16 cellular contexts compared by ENCODE assay signal in genomic region chr20:48599106-48599747, GRCh38.
DNase-seq lines count a peak whose midpoint lies in the region; ATAC-seq, FAIRE-seq and TF ChIP-seq lines count a peak whose summit lies in the region.
"Had no signal": no experiment of that assay in that cellular context is flagged by ENCODE, and none has a peak within 500 bp of the region (broad histone marks: within the 10 kb centered on the region; RNA-seq: fewer than 3 reads in every experiment).

No MANE protein-coding gene starts in this region.

- no peak for TF ChIP-seq RAD21 in A549 (conservative IDR thresholded peaks at IDR 0.05 in 1 of 2, IDR thresholded peaks at IDR 0.05 in 1 of 2)

- H3K9me3 Mint-ChIP-seq in WTC11 (peaks cover 9% of the 10 kb centered on the region), nephron progenitor cell (peaks cover 10% of the 10 kb centered on the region)
- H3K9me3 Mint-ChIP-seq in stimulated activated naive B cell treated with anti-CD40 and anti-IgM and Interleukin-4, amounts not matched to agents 10 μg/mL and 1 μg/mL and 100 μg/mL, for 72 hours, result peaks cover 0 to 4% of the 10 kb centered on the region in 2 donors
- no peaks in the 10 kb centered on the region for H3K9me3 Mint-ChIP-seq in stimulated activated memory B cell treated with anti-CD40 and anti-IgM and Interleukin-4, amounts not matched to agents 10 μg/mL and 1 μg/mL and 100 μg/mL, for 72 hours
- H3K9me3 Mint-ChIP-seq: CD4-positive, alpha-beta T cell had no signal

- H3K36me3 Mint-ChIP-seq in WTC11 (no peaks in the 10 kb centered on the region), nephron progenitor cell (ENCODE audit: low read depth) (no peaks in the 10 kb centered on the region)
- no peaks in the 10 kb centered on the region for H3K36me3 Mint-ChIP-seq in stimulated activated naive B cell treated with anti-CD40 and anti-IgM and Interleukin-4, amounts not matched to agents 10 μg/mL and 1 μg/mL and 100 μg/mL, for 72 hours
- H3K36me3 Mint-ChIP-seq in stimulated activated memory B cell treated with anti-CD40 and anti-IgM and Interleukin-4, amounts not matched to agents 10 μg/mL and 1 μg/mL and 100 μg/mL, for 72 hours, result no peaks in the 10 kb centered on the region

- H3K4me1 ChIP-seq in A549 (no peaks in the 10 kb centered on the region), prostate gland (replicated peaks) (peaks cover 2% of the 10 kb centered on the region)

- DNase-seq in A549 (ENCODE audit: low read depth in 1 of 2, low spot score in 1 of 2) (no peak), HTR-8/SVneo (ENCODE audit: insufficient read length, low spot score) (no peak), WTC11 (ENCODE audit: low spot score) (peak; percentile 4), nephron progenitor cell (no peak), nucleus accumbens (lab: John Stamatoyannopoulos, UW) (no peak), prostate gland (ENCODE audit: low spot score) (no peak)
- DNase-seq in stimulated activated naive B cell treated with anti-CD40 and anti-IgM and Interleukin-4, amounts not matched to agents 10 μg/mL and 1 μg/mL and 100 μg/mL, for 72 hours, result no peak
- DNase-seq: CD4-positive, alpha-beta T cell; DMS53; MM.1S; NCI-H1105 treated with DMSO at 0.1 percent for 48 hours; NCI-H1694 treated with DMSO at 0.1 percent for 48 hours; NCI-H446; OCI-M1 had no signal

- H3K9me3 ChIP-seq in A549, result peaks cover 9% of the 10 kb centered on the region; the same call in 2 of the 3 replicates
- no peaks in the 10 kb centered on the region for H3K9me3 ChIP-seq in prostate gland

- H3K27ac ChIP-seq in A549, result no peak overlapping the region
- no peak overlapping the region for H3K27ac ChIP-seq in prostate gland

- ATAC-seq in A549 (no peak), WTC11 (no peak)
- ATAC-seq in stimulated activated naive B cell treated with anti-CD40 and anti-IgM and Interleukin-4, amounts not matched to agents 10 μg/mL and 1 μg/mL and 100 μg/mL, for 72 hours (replicated peaks), result no peak
- no peak for ATAC-seq in stimulated activated memory B cell treated with anti-CD40 and anti-IgM and Interleukin-4, amounts not matched to agents 10 μg/mL and 1 μg/mL and 100 μg/mL, for 72 hours

- H3K4me3 ChIP-seq in A549 (no peak overlapping the region), prostate gland (no peak overlapping the region)

- H3K4me2 ChIP-seq in A549, result no peak overlapping the region

- no peak for FAIRE-seq in A549 (lab: Jason Lieb, UNC)
- FAIRE-seq in HTR-8/SVneo (lab: Jason Lieb, UNC), result peak; percentile 36
- FAIRE-seq: GM19239 had no signal

- intact Hi-C loops in prostate gland (cut with DNase I), result loop anchor here (10.0 kb wide), 1 partner anchor 674 kb away; no protein-coding TSS in a partner anchor

- POLR2A ChIA-PET in A549 (lab: Yijun Ruan, JAX), result no interaction called here
- POLR2A ChIA-PET in WTC11 (lab: Charles Lee), result no interaction called here

- WGBS in A549 (ENCODE audit: missing lambda C conversion rate), result 7% methylated on average over 3 of the region's 7 CpGs
- WGBS in prostate gland, result 88% methylated on average over 7 of the region's 7 CpGs

- CTCF ChIA-PET in A549 (lab: Yijun Ruan, JAX) (no interaction called here), WTC11 (lab: Charles Lee) (no interaction called here)

- H3K27me3 ChIP-seq in prostate gland (replicated peaks; ENCODE audit: insufficient read depth), result no peaks in the 10 kb centered on the region

- TF ChIP-seq POLR2A in A549 (IDR thresholded peaks at IDR 0.05; ENCODE audit: low read length), result no peak
- no peak for TF ChIP-seq POLR2A in prostate gland (IDR thresholded peaks at IDR 0.05)

- H3K4me3 Mint-ChIP-seq in WTC11 (no peak overlapping the region), nephron progenitor cell (no peak overlapping the region)
- no peak overlapping the region for H3K4me3 Mint-ChIP-seq in stimulated activated naive B cell treated with anti-CD40 and anti-IgM and Interleukin-4, amounts not matched to agents 10 μg/mL and 1 μg/mL and 100 μg/mL, for 72 hours
- H3K4me3 Mint-ChIP-seq in stimulated activated memory B cell treated with anti-CD40 and anti-IgM and Interleukin-4, amounts not matched to agents 10 μg/mL and 1 μg/mL and 100 μg/mL, for 72 hours, result no peak overlapping the region
- H3K4me3 Mint-ChIP-seq: CD4-positive, alpha-beta T cell had no signal

- no peak for TF ChIP-seq EP300 in A549 (IDR thresholded peaks at IDR 0.05)

- H3K27ac Mint-ChIP-seq in WTC11, result no peak overlapping the region
- H3K27ac Mint-ChIP-seq in nephron progenitor cell, result peak overlapping the region; percentile 93
- H3K27ac Mint-ChIP-seq in stimulated activated naive B cell treated with anti-CD40 and anti-IgM and Interleukin-4, amounts not matched to agents 10 μg/mL and 1 μg/mL and 100 μg/mL, for 72 hours, result no peak overlapping the region
- H3K27ac Mint-ChIP-seq in stimulated activated memory B cell treated with anti-CD40 and anti-IgM and Interleukin-4, amounts not matched to agents 10 μg/mL and 1 μg/mL and 100 μg/mL, for 72 hours, result no peak overlapping the region
- H3K27ac Mint-ChIP-seq: CD4-positive, alpha-beta T cell had no signal

- no peak for TF ChIP-seq CTCF in A549 (IDR thresholded peaks at IDR 0.05)
- TF ChIP-seq CTCF in WTC11 (IDR thresholded peaks at IDR 0.05), result no peak
- no peak for TF ChIP-seq CTCF in nephron progenitor cell (IDR thresholded peaks at IDR 0.05)
- no peak for TF ChIP-seq CTCF in prostate gland (IDR thresholded peaks at IDR 0.05)

- H3K36me3 ChIP-seq in prostate gland, result no peaks in the 10 kb centered on the region

- H3K27me3 Mint-ChIP-seq in WTC11 (ENCODE audit: low read depth), result no peaks in the 10 kb centered on the region
- H3K27me3 Mint-ChIP-seq in nephron progenitor cell (ENCODE audit: low read depth, poor library complexity), result peaks cover 2% of the 10 kb centered on the region
- H3K27me3 Mint-ChIP-seq in stimulated activated naive B cell treated with anti-CD40 and anti-IgM and Interleukin-4, amounts not matched to agents 10 μg/mL and 1 μg/mL and 100 μg/mL, for 72 hours, result peaks cover 9 to 17% of the 10 kb centered on the region in 2 donors
- peaks cover 44% of the 10 kb centered on the region for H3K27me3 Mint-ChIP-seq in stimulated activated memory B cell treated with anti-CD40 and anti-IgM and Interleukin-4, amounts not matched to agents 10 μg/mL and 1 μg/mL and 100 μg/mL, for 72 hours

- H3K4me1 Mint-ChIP-seq in WTC11, result peaks cover 18% of the 10 kb centered on the region
- H3K4me1 Mint-ChIP-seq in nephron progenitor cell, result peaks cover 76% of the 10 kb centered on the region
- H3K4me1 Mint-ChIP-seq in stimulated activated naive B cell treated with anti-CD40 and anti-IgM and Interleukin-4, amounts not matched to agents 10 μg/mL and 1 μg/mL and 100 μg/mL, for 72 hours, result no peaks in the 10 kb centered on the region
- H3K4me1 Mint-ChIP-seq in stimulated activated memory B cell treated with anti-CD40 and anti-IgM and Interleukin-4, amounts not matched to agents 10 μg/mL and 1 μg/mL and 100 μg/mL, for 72 hours, result no peaks in the 10 kb centered on the region

TF ChIP-seq in A549, 52 proteins besides CTCF, POLR2A, EP300 and RAD21:
- TF ChIP-seq USF2 (IDR thresholded peaks at IDR 0.05), result peak; percentile 46; the same call in 1 of the 2 replicates
- TF ChIP-seq NR3C1 (IDR thresholded peaks at IDR 0.05), result no peak

TF ChIP-seq in WTC11, 78 proteins besides CTCF, POLR2A, EP300 and RAD21:
- TF ChIP-seq GABPB1 (CRISPR knock-in tag; IDR thresholded peaks at IDR 0.05), result no peak
- peak; percentile 34; the same call in 1 of the 2 replicates for TF ChIP-seq USF2 (CRISPR knock-in tag; IDR thresholded peaks at IDR 0.05)
- 0 out of 2 replicates have a peak, but pooled peaks have one; percentile 12 for TF ChIP-seq USF1 (CRISPR knock-in tag; IDR thresholded peaks at IDR 0.05)

Comparison
In these comparisons a context has a peak if more than half of its experiments do, and no peak if none do; other contexts are left out.
1. Of the 8 proteins assayed by ChIP-seq in both WTC11 and A549: peak only in WTC11: none; only in A549: none; in both: USF2; in neither: 7.